20 cellular contexts compared by ENCODE assay signal in genomic region chr9:134495881-134496412, GRCh38.
"Had no signal": no experiment of that assay in that cellular context is flagged by ENCODE, and none has a peak within 500 bp of the region (broad histone marks: within the 10 kb centered on the region; RNA-seq: fewer than 3 reads in every experiment).

No MANE protein-coding gene starts in this region.

- H3K4me3 Mint-ChIP-seq: activated CD4-positive, alpha-beta memory T cell treated with anti-CD3 and anti-CD28 coated beads for 36 hours; activated CD4-positive, alpha-beta T cell treated with anti-CD3 and anti-CD28 coated beads for 36 hours; activated CD8-positive, alpha-beta memory T cell treated with anti-CD3 and anti-CD28 coated beads, Interleukin-2, amount 10 ng/mL, durations not matched to agents 7 days and 5 days; activated T-cell treated with anti-CD3 and anti-CD28 coated beads, Interleukin-2, amount 50 U/mL, for 4 hours; effector memory CD8-positive, alpha-beta T cell; naive thymus-derived CD4-positive, alpha-beta T cell had no signal

- H3K9me3 Mint-ChIP-seq: activated CD4-positive, alpha-beta memory T cell treated with anti-CD3 and anti-CD28 coated beads for 36 hours; activated T-cell treated with anti-CD3 and anti-CD28 coated beads, Interleukin-2, amount 50 U/mL, for 4 hours; effector memory CD8-positive, alpha-beta T cell; naive thymus-derived CD4-positive, alpha-beta T cell had no signal

- H3K36me3 ChIP-seq: brain microvascular endothelial cell, gastroesophageal sphincter, prostate gland, right lobe of liver had no signal

- H3K27me3 ChIP-seq: brain microvascular endothelial cell had no signal

- H3K4me1 Mint-ChIP-seq: activated CD4-positive, alpha-beta T cell treated with anti-CD3 and anti-CD28 coated beads for 36 hours; activated CD8-positive, alpha-beta memory T cell treated with anti-CD3 and anti-CD28 coated beads, Interleukin-2, amount 10 ng/mL, durations not matched to agents 7 days and 5 days; naive thymus-derived CD4-positive, alpha-beta T cell had no signal

- H3K4me1 ChIP-seq: prostate gland, right lobe of liver had no signal

- H3K27ac ChIP-seq: gastroesophageal sphincter, prostate gland, right lobe of liver had no signal

- H3K9me3 ChIP-seq: gastroesophageal sphincter, mucosa of descending colon, prostate gland, right lobe of liver had no signal

- H3K4me3 ChIP-seq: gastroesophageal sphincter, mucosa of descending colon, prostate gland, right lobe of liver had no signal

- H3K27ac Mint-ChIP-seq: activated CD4-positive, alpha-beta memory T cell treated with anti-CD3 and anti-CD28 coated beads for 36 hours; activated CD4-positive, alpha-beta T cell treated with anti-CD3 and anti-CD28 coated beads for 36 hours; activated CD8-positive, alpha-beta memory T cell treated with anti-CD3 and anti-CD28 coated beads, Interleukin-2, amount 10 ng/mL, durations not matched to agents 7 days and 5 days; effector memory CD8-positive, alpha-beta T cell had no signal

- H3K36me3 Mint-ChIP-seq: activated CD4-positive, alpha-beta memory T cell treated with anti-CD3 and anti-CD28 coated beads for 36 hours; activated CD8-positive, alpha-beta memory T cell treated with anti-CD3 and anti-CD28 coated beads, Interleukin-2, amount 10 ng/mL, durations not matched to agents 7 days and 5 days; naive thymus-derived CD4-positive, alpha-beta T cell had no signal

- ATAC-seq: activated CD4-positive, alpha-beta T cell treated with anti-CD3 and anti-CD28 coated beads for 36 hours; activated CD8-positive, alpha-beta memory T cell treated with anti-CD3 and anti-CD28 coated beads, Interleukin-2, amount 10 ng/mL, durations not matched to agents 7 days and 5 days; activated T-cell treated with anti-CD3 and anti-CD28 coated beads, Interleukin-2, amount 50 U/mL, for 4 hours; effector memory CD8-positive, alpha-beta T cell; gastroesophageal sphincter; mucosa of descending colon; naive thymus-derived CD4-positive, alpha-beta T cell had no signal

- DNase-seq: activated CD4-positive, alpha-beta memory T cell treated with anti-CD3 and anti-CD28 coated beads for 36 hours; activated CD4-positive, alpha-beta T cell treated with anti-CD3 and anti-CD28 coated beads for 36 hours; activated CD8-positive, alpha-beta memory T cell treated with anti-CD3 and anti-CD28 coated beads, Interleukin-2, amount 10 ng/mL, durations not matched to agents 7 days and 5 days; activated effector memory CD4-positive, alpha-beta T cell treated with Interleukin-2 at 50 U/mL for 16 hours; activated naive CD4-positive, alpha-beta T cell treated with anti-CD3 and anti-CD28 coated beads, Interleukin-2, amount 50 U/mL, for 16 hours; activated T-cell treated with anti-CD3 and anti-CD28 coated beads, Interleukin-2, amount 50 U/mL, for 4 hours; amygdala; cerebellar nuclear complex; dermis blood vessel endothelial cell; effector memory CD8-positive, alpha-beta T cell; mucosa of descending colon; naive thymus-derived CD4-positive, alpha-beta T cell; SIG-M5; stimulated activated CD4-positive, alpha-beta T cell treated with anti-CD3 and anti-CD28 coated beads, Interleukin-12 subunit alpha, Interleukin-12 subunit beta, amount 100 ng/mL, for 4 hours; stimulated activated CD4-positive, alpha-beta T cell treated with anti-CD3 and anti-CD28 coated beads, Interleukin-2, amount 100 ng/mL, for 24 hours; T-helper 2 cell had no signal
